In the genomic region with DNA sequence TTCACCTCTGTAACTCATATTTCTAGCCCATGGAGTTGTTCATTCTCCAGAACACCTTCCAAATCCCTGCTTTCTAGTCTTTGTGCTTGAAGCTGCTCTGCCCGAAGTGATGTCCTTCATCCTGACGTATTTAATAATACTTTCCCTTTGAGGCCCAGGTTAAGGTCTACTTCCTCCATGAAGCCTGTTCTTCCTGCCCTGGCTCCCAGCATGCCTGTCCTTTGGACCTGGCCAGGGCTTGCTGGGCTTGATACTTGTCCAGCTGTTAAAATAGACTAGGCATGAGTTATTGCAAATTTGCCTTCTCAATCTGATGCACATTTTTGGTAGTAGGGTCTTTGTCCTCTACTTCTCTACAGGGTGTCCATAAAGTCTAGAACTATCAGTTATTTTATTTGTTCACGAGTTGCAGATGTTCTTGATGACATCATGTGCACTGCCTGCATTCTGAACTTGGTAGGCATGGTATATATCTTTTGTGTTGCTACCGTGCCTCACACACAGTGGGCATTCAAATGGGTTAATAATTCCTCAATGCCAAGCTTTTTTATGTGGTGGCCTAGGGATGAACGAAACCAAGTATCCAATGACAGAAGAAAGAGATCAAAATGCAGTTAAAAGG, we compare ENCODE assay signal across 23 cellular contexts.
"Had no signal": no experiment of that assay in that cellular context is flagged by ENCODE, and none has a peak within 500 bp of the region (broad histone marks: within the 10 kb centered on the region; RNA-seq: fewer than 3 reads in every experiment).

No MANE protein-coding gene starts in this region.

- H3K9me3 ChIP-seq: adrenal gland, breast epithelium, esophagus squamous epithelium, gastrocnemius medialis, lower lobe of right lung, prostate gland, thyroid gland had no signal

- H3K27ac ChIP-seq: adrenal gland, breast epithelium, dorsolateral prefrontal cortex, esophagus squamous epithelium, gastrocnemius medialis, lower lobe of right lung, thyroid gland had no signal

- ATAC-seq: activated CD4-positive, alpha-beta T cell treated with anti-CD3 and anti-CD28 coated beads for 36 hours; activated T-cell treated with anti-CD3 and anti-CD28 coated beads, Interleukin-2, amount 50 U/mL, for 4 hours; gastrocnemius medialis; lower lobe of right lung; naive thymus-derived CD4-positive, alpha-beta T cell had no signal

- FAIRE-seq: astrocyte, colon, islet of Langerhans had no signal

- H3K4me1 ChIP-seq: prostate gland had no signal

- H3K4me3 ChIP-seq: adrenal gland, breast epithelium, dorsolateral prefrontal cortex, esophagus squamous epithelium, gastrocnemius medialis, lower lobe of right lung, prostate gland, thyroid gland had no signal

- H3K27me3 ChIP-seq: adrenal gland, breast epithelium, dorsolateral prefrontal cortex, thyroid gland had no signal

- H3K36me3 ChIP-seq: breast epithelium, prostate gland had no signal

- DNase-seq: activated B cell treated with CpG ODN at 0.5 μM for 24 hours; activated CD4-positive, alpha-beta T cell treated with anti-CD3 and anti-CD28 coated beads for 36 hours; activated CD4-positive, alpha-beta T cell treated with anti-CD3 and anti-CD28 coated beads, Interleukin-2, amount 50 U/mL, for 4 hours; activated CD8-positive, alpha-beta memory T cell treated with anti-CD3 and anti-CD28 coated beads, Interleukin-2, amount 50 U/mL, for 48 hours; activated naive CD4-positive, alpha-beta T cell; activated T-cell treated with anti-CD3 and anti-CD28 coated beads, Interleukin-2, amount 50 U/mL, for 4 hours; adrenal gland; dorsolateral prefrontal cortex; esophagus squamous epithelium; gastrocnemius medialis; head of caudate nucleus; lower lobe of right lung; mesendoderm; naive thymus-derived CD4-positive, alpha-beta T cell; stimulated activated CD4-positive, alpha-beta T cell treated with anti-CD3 and anti-CD28 coated beads, Interleukin-4, amount 100 ng/mL, for 24 hours; stimulated activated naive CD4-positive, alpha-beta T cell treated with Interleukin-2 at 50 U/mL for 16 hours; substantia nigra; thyroid gland had no signal
